In genomic region chr1:206477110-206477509, GRCh38 we compare ENCODE assay signal across 23 cellular contexts. TPM values are rescaled to one million over a fixed set of nuclear protein-coding genes. Genes with fewer than 3 reads are reported as not detected.
"Had no signal": no experiment of that assay in that cellular context is flagged by ENCODE, and none has a peak within 500 bp of the region (broad histone marks: within the 10 kb centered on the region; RNA-seq: fewer than 3 reads in every experiment).

No MANE protein-coding gene starts in this region.

- H3K9ac ChIP-seq: parathyroid adenoma had no signal

- H2AFZ ChIP-seq: parathyroid adenoma had no signal

- H3K9me3 Mint-ChIP-seq: activated CD4-positive, alpha-beta memory T cell treated with anti-CD3 and anti-CD28 coated beads for 36 hours; activated T-cell treated with anti-CD3 and anti-CD28 coated beads, Interleukin-2, amount 50 U/mL, for 72 hours; mesothelial cell of epicardium; naive B cell had no signal

- DNase-seq: activated CD4-positive, alpha-beta memory T cell treated with anti-CD3 and anti-CD28 coated beads for 36 hours; activated CD4-positive, alpha-beta T cell treated with anti-CD3 and anti-CD28 coated beads for 48 hours; activated effector memory CD4-positive, alpha-beta T cell treated with anti-CD3 and anti-CD28 coated beads, Interleukin-2, amount 50 U/mL, for 16 hours; activated naive CD4-positive, alpha-beta T cell treated with anti-CD3 and anti-CD28 coated beads, Interleukin-2, amount 50 U/mL, for 16 hours; activated T-cell treated with anti-CD3 and anti-CD28 coated beads, Interleukin-2, amount 50 U/mL, for 72 hours; anterior cingulate cortex; body of pancreas; cerebellar nuclear complex; colonic mucosa; effector CD8-positive, alpha-beta T cell; naive B cell; occipital lobe; stimulated activated CD4-positive, alpha-beta T cell treated with anti-CD3 and anti-CD28 coated beads, Interleukin-15, amount 100 ng/mL, for 24 hours; stimulated activated CD4-positive, alpha-beta T cell treated with anti-CD3 and anti-CD28 coated beads, Interleukin-2, amount 100 ng/mL, for 24 hours; stimulated activated naive CD4-positive, alpha-beta T cell treated with Interleukin-2 at 50 U/mL for 16 hours; T-helper 1 cell; testis; trophoblast cell had no signal

- H3K4me3 Mint-ChIP-seq: activated CD4-positive, alpha-beta memory T cell treated with anti-CD3 and anti-CD28 coated beads for 36 hours; activated T-cell treated with anti-CD3 and anti-CD28 coated beads, Interleukin-2, amount 50 U/mL, for 72 hours; mesothelial cell of epicardium; naive B cell had no signal

- H3K27ac ChIP-seq: body of pancreas, colonic mucosa, parathyroid adenoma, psoas muscle, right atrium auricular region, testis had no signal

- H3K9me3 ChIP-seq: body of pancreas, colonic mucosa, psoas muscle, right atrium auricular region, testis had no signal

- H3K4me3 ChIP-seq: body of pancreas, colonic mucosa, psoas muscle, right atrium auricular region, testis had no signal

- H3K27me3 ChIP-seq: body of pancreas, colonic mucosa, right atrium auricular region, testis had no signal

- H3K36me3 ChIP-seq: right atrium auricular region had no signal

- H3K27me3 Mint-ChIP-seq: activated CD4-positive, alpha-beta memory T cell treated with anti-CD3 and anti-CD28 coated beads for 36 hours; naive B cell had no signal

- ATAC-seq: activated T-cell treated with anti-CD3 and anti-CD28 coated beads, Interleukin-2, amount 50 U/mL, for 72 hours; body of pancreas; psoas muscle had no signal

- H3K4me1 ChIP-seq: body of pancreas, colonic mucosa, parathyroid adenoma, psoas muscle, right atrium auricular region, testis had no signal

- H3K27ac Mint-ChIP-seq: activated CD4-positive, alpha-beta memory T cell treated with anti-CD3 and anti-CD28 coated beads for 36 hours; activated T-cell treated with anti-CD3 and anti-CD28 coated beads, Interleukin-2, amount 50 U/mL, for 72 hours; mesothelial cell of epicardium had no signal

RNA-seq across cellular contexts. Expression of gene IKBKE, which starts 6.8 kb away (rescaled TPM):
- polyA plus RNA-seq: neural cell had no signal
